Comparison of ENCODE assay signal across 14 cellular contexts in genomic region chr2:98539056-98539735, GRCh38.
"Had no signal": no experiment of that assay in that cellular context is flagged by ENCODE, and none has a peak within 500 bp of the region (broad histone marks: within the 10 kb centered on the region; RNA-seq: fewer than 3 reads in every experiment).

No MANE protein-coding gene starts in this region.

- H3K27me3 Mint-ChIP-seq: activated B cell treated with CpG ODN at 0.5 μM for 24 hours; activated naive CD8-positive, alpha-beta T cell treated with anti-CD3 and anti-CD28 coated beads, Interleukin-2, amount 10 ng/mL, durations not matched to agents 7 days and 5 days; brain; stimulated activated memory B cell treated with anti-CD40 and anti-IgM and Interleukin-4, amounts not matched to agents 10 μg/mL and 1 μg/mL and 100 μg/mL, for 72 hours had no signal

- H3K4me3 ChIP-seq: hepatocyte, lung, neural progenitor cell, pancreas, thyroid gland had no signal

- H3K9me3 Mint-ChIP-seq: activated B cell treated with CpG ODN at 0.5 μM for 24 hours; activated naive CD8-positive, alpha-beta T cell treated with anti-CD3 and anti-CD28 coated beads, Interleukin-2, amount 10 ng/mL, durations not matched to agents 7 days and 5 days; brain; mesothelial cell of epicardium; neural progenitor cell; stimulated activated memory B cell treated with anti-CD40 and anti-IgM and Interleukin-4, amounts not matched to agents 10 μg/mL and 1 μg/mL and 100 μg/mL, for 72 hours had no signal

- H3K4me2 ChIP-seq: hepatocyte, neural progenitor cell had no signal

- H3K27ac Mint-ChIP-seq: activated B cell treated with CpG ODN at 0.5 μM for 24 hours; mesothelial cell of epicardium; neural progenitor cell; stimulated activated memory B cell treated with anti-CD40 and anti-IgM and Interleukin-4, amounts not matched to agents 10 μg/mL and 1 μg/mL and 100 μg/mL, for 72 hours had no signal

- H2AFZ ChIP-seq: hepatocyte, neural progenitor cell had no signal

- H3K36me3 ChIP-seq: neural progenitor cell had no signal

- H3K79me2 ChIP-seq: hepatocyte had no signal

- DNase-seq: activated B cell treated with CpG ODN at 0.5 μM for 24 hours; activated naive CD4-positive, alpha-beta T cell; activated naive CD8-positive, alpha-beta T cell treated with anti-CD3 and anti-CD28 coated beads, Interleukin-2, amount 10 ng/mL, durations not matched to agents 7 days and 5 days; islet precursor cell; pancreas; stimulated activated CD4-positive, alpha-beta T cell treated with anti-CD3 and anti-CD28 coated beads, Interleukin-2, amount 100 ng/mL, for 24 hours; thyroid gland had no signal

- H3K4me1 ChIP-seq: neural progenitor cell, pancreas had no signal

- ATAC-seq: sciatic nerve; stimulated activated memory B cell treated with anti-CD40 and anti-IgM and Interleukin-4, amounts not matched to agents 10 μg/mL and 1 μg/mL and 100 μg/mL, for 72 hours had no signal

- H3K27ac ChIP-seq: hepatocyte, neural progenitor cell, pancreas, thyroid gland had no signal

- H3K4me3 Mint-ChIP-seq: activated B cell treated with CpG ODN at 0.5 μM for 24 hours; activated naive CD8-positive, alpha-beta T cell treated with anti-CD3 and anti-CD28 coated beads, Interleukin-2, amount 10 ng/mL, durations not matched to agents 7 days and 5 days; brain; mesothelial cell of epicardium; neural progenitor cell; stimulated activated memory B cell treated with anti-CD40 and anti-IgM and Interleukin-4, amounts not matched to agents 10 μg/mL and 1 μg/mL and 100 μg/mL, for 72 hours had no signal

- H3K9me3 ChIP-seq: pancreas, thyroid gland had no signal

- H3K4me1 Mint-ChIP-seq: activated B cell treated with CpG ODN at 0.5 μM for 24 hours, brain had no signal

- H3K27me3 ChIP-seq: hepatocyte, neural progenitor cell, pancreas, thyroid gland had no signal
